Comparison of ENCODE assay signal across 8 cellular contexts in genomic region chr15:69451951-69452701, GRCh38. TPM values are rescaled to one million over a fixed set of nuclear protein-coding genes. Genes with fewer than 3 reads are reported as not detected.
A peak's percentile ranks its signal among the peaks of the same experiment; 100 is the strongest.
DNase-seq lines count a peak whose midpoint lies in the region; ATAC-seq and TF ChIP-seq lines count a peak whose summit lies in the region.

No MANE protein-coding gene starts in this region.

- H3K27me3 Mint-ChIP-seq in memory B cell (no peaks in the 10 kb centered on the region), type B pancreatic cell (no peaks in the 10 kb centered on the region)

- peak overlapping the region; percentile 83 for H3K4me3 ChIP-seq in SJCRH30

- H3K4me3 Mint-ChIP-seq in memory B cell = peak overlapping the region; percentile 95
- H3K4me3 Mint-ChIP-seq in type B pancreatic cell = peak overlapping the region; percentile 99

- no peaks in the 10 kb centered on the region for H3K9me3 ChIP-seq in SJCRH30 (replicated peaks)

- H3K27me3 ChIP-seq in SJCRH30 = no peaks in the 10 kb centered on the region

- H3K36me3 Mint-ChIP-seq in memory B cell (peaks cover 8% of the 10 kb centered on the region), type B pancreatic cell (peaks cover 31% of the 10 kb centered on the region)

- 0 out of 2 replicates have a peak, but pooled peaks cover 2% of the 10 kb centered on the region for H3K4me1 ChIP-seq in SJCRH30

- TF ChIP-seq CTCF in type B pancreatic cell (conservative IDR thresholded peaks at IDR 0.05) = no peak

- peaks cover 57% of the 10 kb centered on the region for H3K36me3 ChIP-seq in SJCRH30

- ATAC-seq in GM18909 (IDR thresholded peaks at IDR 0.05; ENCODE audit: poor library complexity, unreplicated experiment) (peak; percentile 40), HG03108 (IDR thresholded peaks at IDR 0.05; ENCODE audit: unreplicated experiment) (peak; percentile 21), memory B cell (ENCODE audit: low read depth) (peak; percentile 36)

- H3K27ac Mint-ChIP-seq in memory B cell = peak overlapping the region; percentile 91
- peak overlapping the region; percentile 94 for H3K27ac Mint-ChIP-seq in type B pancreatic cell

- H3K4me1 Mint-ChIP-seq in memory B cell (peaks cover 24% of the 10 kb centered on the region), type B pancreatic cell (ENCODE audit: unreplicated experiment) (peaks cover 26% of the 10 kb centered on the region)

- peak overlapping the region; percentile 76 for H3K27ac ChIP-seq in SJCRH30

- H3K9me3 Mint-ChIP-seq in memory B cell (no peaks in the 10 kb centered on the region), type B pancreatic cell (no peaks in the 10 kb centered on the region)

- peak; percentile 24 to 37 for DNase-seq in AML-193 (lab: John Stamatoyannopoulos, UW)
- DNase-seq in SJCRH30 = peak; percentile 27 to 66
- peak; percentile 12 for DNase-seq in dermis blood vessel endothelial cell
- no peak for DNase-seq in memory B cell (ENCODE audit: low spot score in 2 of 2)
- DNase-seq in type B pancreatic cell (ENCODE audit: extremely low spot score, unreplicated experiment) = no peak
- DNase-seq in DMS79 (lab: John Stamatoyannopoulos, UW) = no peak

RNA-seq across cellular contexts. Expression of gene RPLP1, which starts 0.5 kb away (rescaled TPM):
- total RNA-seq in SJCRH30 (2014; rRNA removed; shearing (Covaris generic)) = 761 and 909 TPM in 2 replicates
- total RNA-seq in dermis blood vessel endothelial cell (31.0 and 63.8 TPM in 2 replicates), type B pancreatic cell (ENCODE audit: low replicate concordance) (1,676 and 1,694 TPM in 2 replicates)

RNA-seq across cellular contexts. Expression of gene KIF23, which starts 38.0 kb away (rescaled TPM):
- 127 and 137 TPM in 2 replicates for total RNA-seq in SJCRH30 (2014; rRNA removed; shearing (Covaris generic))
- 13.8 and 55.1 TPM in 2 replicates for total RNA-seq in dermis blood vessel endothelial cell
- total RNA-seq in type B pancreatic cell (ENCODE audit: low replicate concordance) = 31.8 and 48.1 TPM in 2 replicates

Comparison
In these comparisons a context has a peak if more than half of its experiments do, and no peak if none do; other contexts are left out.
1. DNase-seq: peak in AML-193 (2 of 2), SJCRH30 (2 of 2) and dermis blood vessel endothelial cell (single experiment); none in memory B cell (0 of 2), type B pancreatic cell (single experiment) and DMS79 (single experiment).
2. RNA of gene RPLP1, which starts 0.5 kb away (total RNA-seq): 1,676 to 1,694 TPM in type B pancreatic cell and 761 to 909 TPM in SJCRH30; 31.0 to 63.8 TPM in dermis blood vessel endothelial cell; every median in the first group is over 10 times any median in the second.
3. Peak in every context shown above with its lines, with median percentiles within 50 percentile points of each other: ATAC-seq.